16 cellular contexts compared by ENCODE assay signal in the genomic region with DNA sequence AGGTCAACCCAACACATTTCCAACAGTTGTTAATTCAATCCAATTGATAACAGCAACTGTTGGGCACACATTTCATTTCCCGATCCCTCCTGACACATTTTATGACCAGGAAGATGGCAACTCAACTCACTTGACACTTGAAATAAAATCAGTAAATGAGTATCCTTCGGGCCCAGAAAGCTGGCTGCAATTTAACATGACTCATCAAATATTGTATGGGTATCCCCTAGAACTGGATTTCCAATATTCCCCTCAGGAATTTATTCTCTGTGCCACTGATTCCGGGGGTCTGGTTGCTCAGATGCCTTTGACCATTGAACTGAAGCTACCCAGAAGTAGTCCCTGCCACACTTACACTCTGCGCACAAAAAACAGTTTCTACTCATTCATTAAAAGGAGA. TPM values are rescaled to one million over a fixed set of nuclear protein-coding genes. Genes with fewer than 3 reads are reported as not detected.
A peak's percentile ranks its signal among the peaks of the same experiment; 100 is the strongest.
DNase-seq lines count a peak whose midpoint lies in the region; FAIRE-seq and TF ChIP-seq lines count a peak whose summit lies in the region.
"Had no signal": no experiment of that assay in that cellular context is flagged by ENCODE, and none has a peak within 500 bp of the region (broad histone marks: within the 10 kb centered on the region; RNA-seq: fewer than 3 reads in every experiment).

No MANE protein-coding gene starts in this region.

- no peak overlapping the region for H3K14ac ChIP-seq in H9 (ENCODE audit: insufficient read depth, low read length)

- H3K27ac ChIP-seq in H9 (ENCODE audit: insufficient read length, low read depth, low read length) = no peak overlapping the region
- H3K27ac ChIP-seq in astrocyte (ENCODE audit: low read depth, low read length) = no peak overlapping the region
- H3K27ac ChIP-seq: 22Rv1; BLaER1 treated with 17β-estradiol and CSF1 and Interleukin-3, amounts not matched to agents 10 nM and 100 nM had no signal

- H3K4me2 ChIP-seq in H9 (ENCODE audit: insufficient read depth, insufficient read length, low read length) (no peak overlapping the region), astrocyte (ENCODE audit: low read length) (no peak overlapping the region)
- H3K4me2 ChIP-seq: BLaER1 treated with 17β-estradiol and CSF1 and Interleukin-3, amounts not matched to agents 10 nM and 100 nM had no signal

- H2BK20ac ChIP-seq in H9 (ENCODE audit: low read depth, low read length, poor library complexity, severe bottlenecking) = no peak overlapping the region

- no peaks in the 10 kb centered on the region for H3K9me3 ChIP-seq in H9 (ENCODE audit: control insufficient read depth, low read depth, low read length)
- H3K9me3 ChIP-seq in astrocyte (ENCODE audit: insufficient read depth, low read depth, low read length) = no peaks in the 10 kb centered on the region
- H3K9me3 ChIP-seq: Caco-2 had no signal

- H2BK120ac ChIP-seq in H9 (ENCODE audit: low read depth, low read length, poor library complexity, severe bottlenecking) = no peak overlapping the region

- TF ChIP-seq CTCF in H9 (conservative IDR thresholded peaks at IDR 0.05) = no peak
- no peak for TF ChIP-seq CTCF in astrocyte (IDR thresholded peaks at IDR 0.05; ENCODE audit: insufficient read depth, low read depth, low read length)
- TF ChIP-seq CTCF in nephron progenitor cell (IDR thresholded peaks at IDR 0.05) = no peak

- no peak overlapping the region for H4K5ac ChIP-seq in H9 (ENCODE audit: insufficient read length, low read depth, low read length)

- no peak overlapping the region for H2BK15ac ChIP-seq in H9 (ENCODE audit: low read depth, low read length)

- intact Hi-C loops in activated CD4-positive, alpha-beta T cell treated with anti-CD3 and anti-CD28 coated beads, Interleukin-2, amount 10 ng/mL, durations not matched to agents 24 days and 14 days (cut with micrococcal nuclease) = no loop called here

- peaks cover 28% of the 10 kb centered on the region for H3K36me3 Mint-ChIP-seq in activated CD4-positive, alpha-beta T cell treated with anti-CD3 and anti-CD28 coated beads, Interleukin-2, amount 10 ng/mL, durations not matched to agents 24 days and 14 days (ENCODE audit: low read depth)
- H3K36me3 Mint-ChIP-seq in H9 (ENCODE audit: insufficient read depth in 1 of 3, low read depth in 3 of 3) = peaks cover 9 to 18% (median 10%) of the 10 kb centered on the region in 3 experiments
- peaks cover 13% of the 10 kb centered on the region for H3K36me3 Mint-ChIP-seq in astrocyte (ENCODE audit: low read depth, unreplicated experiment)
- H3K36me3 Mint-ChIP-seq in nephron progenitor cell (ENCODE audit: low read depth) = peaks cover 22% of the 10 kb centered on the region

- WGBS in H9 (ENCODE audit: extremely low coverage, insufficient read length, low lambda C conversion rate) = no CpG with 5 or more reads among the region's 4 CpGs

- H3K4me1 Mint-ChIP-seq in activated CD4-positive, alpha-beta T cell treated with anti-CD3 and anti-CD28 coated beads, Interleukin-2, amount 10 ng/mL, durations not matched to agents 24 days and 14 days = peaks cover 9% of the 10 kb centered on the region
- no peaks in the 10 kb centered on the region for H3K4me1 Mint-ChIP-seq in H9
- H3K4me1 Mint-ChIP-seq in astrocyte (ENCODE audit: low read depth, unreplicated experiment) = peaks cover 2% of the 10 kb centered on the region
- no peaks in the 10 kb centered on the region for H3K4me1 Mint-ChIP-seq in nephron progenitor cell
- H3K4me1 Mint-ChIP-seq: B cell had no signal

- H2AFZ ChIP-seq in H9 (ENCODE audit: low read length) (no peak overlapping the region), astrocyte (ENCODE audit: low read depth, low read length) (no peak overlapping the region)

- H3K79me2 ChIP-seq in H9 (ENCODE audit: insufficient read depth, low read length) (no peaks in the 10 kb centered on the region), astrocyte (ENCODE audit: insufficient read depth, low read length) (no peaks in the 10 kb centered on the region)

- H3K36me3 ChIP-seq in astrocyte (ENCODE audit: insufficient read depth, low read length) = peaks cover 2% of the 10 kb centered on the region

- no peak overlapping the region for H3K18ac ChIP-seq in H9 (ENCODE audit: insufficient read length, low read depth, low read length)

- H4K8ac ChIP-seq in H9 (replicated peaks; ENCODE audit: insufficient read length, low read depth, low read length) = no peak overlapping the region

- no peak overlapping the region for H3K4ac ChIP-seq in H9 (ENCODE audit: low read depth, low read length)

- H3K79me1 ChIP-seq in H9 (ENCODE audit: insufficient read depth, low read depth, low read length, poor library complexity, severe bottlenecking) = no peaks in the 10 kb centered on the region

- no peak overlapping the region for H3K27ac Mint-ChIP-seq in activated CD4-positive, alpha-beta T cell treated with anti-CD3 and anti-CD28 coated beads, Interleukin-2, amount 10 ng/mL, durations not matched to agents 24 days and 14 days
- peak overlapping the region in 2 of 3 experiments; percentile 39 to 62; a peak in 2 of 7 replicates for H3K27ac Mint-ChIP-seq in H9
- H3K27ac Mint-ChIP-seq in astrocyte (ENCODE audit: unreplicated experiment) = peak overlapping the region; percentile 10
- peak overlapping the region; percentile 64 for H3K27ac Mint-ChIP-seq in nephron progenitor cell
- H3K27ac Mint-ChIP-seq: B cell had no signal

- H3K56ac ChIP-seq in H9 (ENCODE audit: insufficient read length, low read depth, low read length) = no peak overlapping the region

- no peak overlapping the region for H2BK12ac ChIP-seq in H9 (ENCODE audit: insufficient read length, low read depth, low read length)

- H3K23ac ChIP-seq in H9 (ENCODE audit: insufficient read length, low read depth, low read length) = no peak overlapping the region

- DNase-seq in activated CD4-positive, alpha-beta T cell treated with anti-CD3 and anti-CD28 coated beads, Interleukin-2, amount 10 ng/mL, durations not matched to agents 24 days and 14 days = peak; percentile 21
- DNase-seq in activated CD4-positive, alpha-beta T cell treated with anti-CD3 and anti-CD28 coated beads, Interleukin-2, amount 50 U/mL, for 4 hours = no peak
- DNase-seq in H9 (no peak), astrocyte (ENCODE audit: low read depth) (no peak), nephron progenitor cell (no peak), NCI-H226 (no peak), CD1c-positive myeloid dendritic cell (ENCODE audit: extremely low spot score) (no peak)
- DNase-seq: Caco-2; CD4-positive, CD25-positive, alpha-beta regulatory T cell; HCEC 1CT had no signal

- H3K9ac ChIP-seq in H9 (ENCODE audit: extremely low read depth, insufficient read length, low read length) = no peak overlapping the region
- no peak overlapping the region for H3K9ac ChIP-seq in astrocyte (ENCODE audit: low read length)
- H3K9ac ChIP-seq: BLaER1 treated with 17β-estradiol and CSF1 and Interleukin-3, amounts not matched to agents 10 nM and 100 nM had no signal

- no peak for FAIRE-seq in astrocyte (lab: Jason Lieb, UNC)
- FAIRE-seq: D721Med, G401.6, GM19239 had no signal

- H2BK5ac ChIP-seq in H9 (ENCODE audit: insufficient read length, low read length) = no peak overlapping the region

- H3K27me3 Mint-ChIP-seq in activated CD4-positive, alpha-beta T cell treated with anti-CD3 and anti-CD28 coated beads, Interleukin-2, amount 10 ng/mL, durations not matched to agents 24 days and 14 days = no peaks in the 10 kb centered on the region
- H3K27me3 Mint-ChIP-seq in H9 (ENCODE audit: low read depth) = no peaks in the 10 kb centered on the region
- no peaks in the 10 kb centered on the region for H3K27me3 Mint-ChIP-seq in astrocyte (ENCODE audit: low read depth, unreplicated experiment)
- H3K27me3 Mint-ChIP-seq in nephron progenitor cell (ENCODE audit: low read depth, poor library complexity) = no peaks in the 10 kb centered on the region
- H3K27me3 Mint-ChIP-seq: B cell; CD4-positive, CD25-positive, alpha-beta regulatory T cell had no signal

- H3K4me3 ChIP-seq in astrocyte (ENCODE audit: insufficient read depth, low read depth, low read length) = no peak overlapping the region
- H3K4me3 ChIP-seq: BLaER1 treated with 17β-estradiol and CSF1 and Interleukin-3, amounts not matched to agents 10 nM and 100 nM had no signal

- no peaks in the 10 kb centered on the region for H3K23me2 ChIP-seq in H9 (ENCODE audit: insufficient read length, low read depth, low read length, poor library complexity, severe bottlenecking)

- no peak overlapping the region for H2AK5ac ChIP-seq in H9 (ENCODE audit: insufficient read length, low read length)

- H3K4me1 ChIP-seq in H9 (ENCODE audit: insufficient read depth, low read length) = no peaks in the 10 kb centered on the region
- no peaks in the 10 kb centered on the region for H3K4me1 ChIP-seq in astrocyte (ENCODE audit: insufficient read depth, low read length)
- H3K4me1 ChIP-seq: BLaER1 treated with 17β-estradiol and CSF1 and Interleukin-3, amounts not matched to agents 10 nM and 100 nM; Caco-2 had no signal

- peaks cover 10% of the 10 kb centered on the region for H3K9me3 Mint-ChIP-seq in activated CD4-positive, alpha-beta T cell treated with anti-CD3 and anti-CD28 coated beads, Interleukin-2, amount 10 ng/mL, durations not matched to agents 24 days and 14 days
- no peaks in the 10 kb centered on the region for H3K9me3 Mint-ChIP-seq in H9
- H3K9me3 Mint-ChIP-seq in astrocyte (ENCODE audit: unreplicated experiment) = no peaks in the 10 kb centered on the region
- H3K9me3 Mint-ChIP-seq in nephron progenitor cell = peaks cover 4% of the 10 kb centered on the region
- H3K9me3 Mint-ChIP-seq: CD4-positive, CD25-positive, alpha-beta regulatory T cell had no signal

- H3K4me3 Mint-ChIP-seq in activated CD4-positive, alpha-beta T cell treated with anti-CD3 and anti-CD28 coated beads, Interleukin-2, amount 10 ng/mL, durations not matched to agents 24 days and 14 days = no peak overlapping the region
- no peak overlapping the region for H3K4me3 Mint-ChIP-seq in H9
- H3K4me3 Mint-ChIP-seq in astrocyte (ENCODE audit: unreplicated experiment) = peak overlapping the region; percentile 31
- H3K4me3 Mint-ChIP-seq in nephron progenitor cell = no peak overlapping the region
- H3K4me3 Mint-ChIP-seq: B cell; CD4-positive, CD25-positive, alpha-beta regulatory T cell had no signal

- H4K91ac ChIP-seq in H9 (ENCODE audit: insufficient read length, low read depth, low read length) = no peak overlapping the region

- H3K27me3 ChIP-seq in H9 (ENCODE audit: insufficient read depth, low read length) = no peaks in the 10 kb centered on the region
- H3K27me3 ChIP-seq in astrocyte (ENCODE audit: insufficient read depth, low read length) = no peaks in the 10 kb centered on the region
- H3K27me3 ChIP-seq: BLaER1 treated with 17β-estradiol and CSF1 and Interleukin-3, amounts not matched to agents 10 nM and 100 nM had no signal

- no peak overlapping the region for H3T11ph ChIP-seq in H9 (ENCODE audit: low read length)

- H4K20me1 ChIP-seq in H9 (ENCODE audit: control insufficient read depth, insufficient read depth, insufficient read length) (no peaks in the 10 kb centered on the region), astrocyte (ENCODE audit: insufficient read depth, low read length) (no peaks in the 10 kb centered on the region)
- H4K20me1 ChIP-seq: BLaER1 treated with 17β-estradiol and CSF1 and Interleukin-3, amounts not matched to agents 10 nM and 100 nM had no signal

RNA-seq across cellular contexts. Expression of a gene that starts 42.1 kb away (rescaled TPM):
- total RNA-seq in activated CD4-positive, alpha-beta T cell treated with anti-CD3 and anti-CD28 coated beads, Interleukin-2, amount 10 ng/mL, durations not matched to agents 24 days and 14 days = 49.7 and 51.3 TPM in 2 replicates
- total RNA-seq in H9 (2021) (39.1 and 42.9 TPM in 2 replicates), astrocyte (29.6 and 33.7 TPM in 2 replicates)

RNA-seq across cellular contexts. Expression of a gene that starts 42.6 kb away (rescaled TPM):
- 45.7 and 46.7 TPM in 2 replicates for total RNA-seq in activated CD4-positive, alpha-beta T cell treated with anti-CD3 and anti-CD28 coated beads, Interleukin-2, amount 10 ng/mL, durations not matched to agents 24 days and 14 days
- total RNA-seq in H9 (2021) (30.0 and 34.2 TPM in 2 replicates), astrocyte (36.7 and 39.2 TPM in 2 replicates)
